Comparison of ENCODE assay signal across 8 cellular contexts in the genomic region with DNA sequence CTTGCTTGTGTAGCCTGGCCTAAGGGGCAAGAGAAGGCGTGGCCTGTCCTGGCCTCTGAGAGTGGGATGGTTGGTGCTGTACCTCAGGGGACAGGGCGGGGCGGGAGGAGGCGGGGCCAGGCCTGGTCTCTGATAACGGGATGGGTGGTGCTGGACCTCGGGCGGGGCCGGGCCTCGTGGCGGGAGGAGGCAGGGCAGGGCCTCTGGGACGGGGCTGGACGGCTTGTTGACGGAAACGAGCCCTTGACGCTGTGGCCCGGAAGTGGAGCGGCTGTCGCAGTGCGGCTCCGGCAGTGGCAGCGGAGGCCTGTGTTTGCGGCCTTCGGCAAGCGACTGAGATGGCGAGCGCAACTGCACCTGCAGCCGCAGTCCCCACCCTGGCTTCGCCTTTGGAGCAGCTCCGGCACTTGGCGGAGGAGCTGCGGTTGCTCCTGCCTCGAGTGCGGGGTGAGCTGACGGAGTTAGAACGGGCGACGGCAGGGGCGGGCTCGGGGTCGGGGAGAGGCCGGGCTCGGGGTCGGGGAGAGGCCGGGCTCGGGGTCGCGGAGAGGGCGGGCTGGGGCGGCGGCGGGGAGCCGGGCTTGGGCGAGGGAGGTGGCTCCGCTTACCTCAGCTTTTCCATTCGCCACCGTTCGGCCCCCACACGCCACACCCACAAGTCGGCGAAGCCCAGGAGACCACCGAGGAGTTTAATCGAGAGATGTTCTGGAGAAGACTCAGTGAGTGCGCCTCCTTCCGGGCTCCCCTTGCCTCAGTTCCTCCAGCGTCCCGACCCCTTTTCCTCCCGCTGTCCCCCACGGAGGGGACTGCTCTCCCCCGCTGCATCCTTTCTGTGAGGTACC. TPM values are rescaled to one million over a fixed set of nuclear protein-coding genes. Genes with fewer than 3 reads are reported as not detected.
DNase-seq lines count a peak whose midpoint lies in the region; ATAC-seq and TF ChIP-seq lines count a peak whose summit lies in the region.

A gene with protein sequence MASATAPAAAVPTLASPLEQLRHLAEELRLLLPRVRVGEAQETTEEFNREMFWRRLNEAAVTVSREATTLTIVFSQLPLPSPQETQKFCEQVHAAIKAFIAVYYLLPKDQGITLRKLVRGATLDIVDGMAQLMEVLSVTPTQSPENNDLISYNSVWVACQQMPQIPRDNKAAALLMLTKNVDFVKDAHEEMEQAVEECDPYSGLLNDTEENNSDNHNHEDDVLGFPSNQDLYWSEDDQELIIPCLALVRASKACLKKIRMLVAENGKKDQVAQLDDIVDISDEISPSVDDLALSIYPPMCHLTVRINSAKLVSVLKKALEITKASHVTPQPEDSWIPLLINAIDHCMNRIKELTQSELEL (plus strand): TSS at position 243 of the 842 bp plus-strand sequence. CDS start 96 bp downstream, at position 339.

- peak within 1 kb of the TSS; percentile 71 for H3K27ac ChIP-seq in CD8-positive, alpha-beta memory T cell (ENCODE audit: low read depth, low read length)
- H3K27ac ChIP-seq in ectodermal cell (ENCODE audit: insufficient read depth, low read depth, low read length, poor library complexity, severe bottlenecking) (peak within 1 kb of the TSS; percentile 19), lower lobe of right lung (peak within 1 kb of the TSS; percentile 94)

- ATAC-seq in GM19372 (IDR thresholded peaks at IDR 0.05; ENCODE audit: low read depth, unreplicated experiment), result peak; percentile 96
- ATAC-seq in HG03521 (IDR thresholded peaks at IDR 0.05; ENCODE audit: unreplicated experiment), result peak; percentile 95
- peak; percentile 94 for ATAC-seq in activated CD8-positive, alpha-beta T cell treated with anti-CD3 and anti-CD28 coated beads, Interleukin-2, amount 10 ng/mL, durations not matched to agents 7 days and 5 days
- ATAC-seq in lower lobe of right lung, result peak; percentile 99

- CTCF ChIA-PET in CD8-positive, alpha-beta memory T cell (lab: Charles Lee), result interaction anchor here (1.1 to 1.4 kb wide), 2 partner anchors 19 to 79 kb away, joined by 5 to 8 read pairs; partner anchors contain the start of gene UBR1
- CTCF ChIA-PET in activated CD8-positive, alpha-beta T cell treated with anti-CD3 and anti-CD28 coated beads, Interleukin-2, amount 10 ng/mL, durations not matched to agents 7 days and 5 days (lab: Charles Lee), result interaction anchor here (1.3 to 2.8 kb wide), 5 partner anchors 10 to 139 kb away, joined by 3 to 24 read pairs (median 4); no protein-coding TSS in a partner anchor

- peak; percentile 33 for TF ChIP-seq CTCF in lower lobe of right lung (IDR thresholded peaks at IDR 0.05)

- H3K4me3 ChIP-seq in CD8-positive, alpha-beta memory T cell (ENCODE audit: low read length), result peak within 1 kb of the TSS; percentile 81
- H3K4me3 ChIP-seq in ectodermal cell (ENCODE audit: insufficient read depth, low read depth, low read length) (peak within 1 kb of the TSS; percentile 47), lower lobe of right lung (peak within 1 kb of the TSS; percentile 90)

- H3K36me3 Mint-ChIP-seq in CD8-positive, alpha-beta memory T cell, result peaks cover 0 to 67% (median 15%) of the 10 kb centered on the region in 3 donors
- peaks cover 44% of the 10 kb centered on the region for H3K36me3 Mint-ChIP-seq in activated CD8-positive, alpha-beta T cell treated with anti-CD3 and anti-CD28 coated beads, Interleukin-2, amount 10 ng/mL, durations not matched to agents 7 days and 5 days (ENCODE audit: low read depth)

- peak within 1 kb of the TSS; percentile 95 to 98 (median 96) for H3K4me3 Mint-ChIP-seq in CD8-positive, alpha-beta memory T cell
- peak within 1 kb of the TSS; percentile 93 for H3K4me3 Mint-ChIP-seq in activated CD8-positive, alpha-beta T cell treated with anti-CD3 and anti-CD28 coated beads, Interleukin-2, amount 10 ng/mL, durations not matched to agents 7 days and 5 days

- H3K4me1 Mint-ChIP-seq in CD8-positive, alpha-beta memory T cell, result peaks cover 39 to 47% (median 44%) of the 10 kb centered on the region in 3 donors
- peaks cover 37% of the 10 kb centered on the region for H3K4me1 Mint-ChIP-seq in activated CD8-positive, alpha-beta T cell treated with anti-CD3 and anti-CD28 coated beads, Interleukin-2, amount 10 ng/mL, durations not matched to agents 7 days and 5 days (ENCODE audit: low read depth)

- peaks cover 0 to 2% of the 10 kb centered on the region in 2 donors for H3K27me3 Mint-ChIP-seq in CD8-positive, alpha-beta memory T cell
- H3K27me3 Mint-ChIP-seq in activated CD8-positive, alpha-beta T cell treated with anti-CD3 and anti-CD28 coated beads, Interleukin-2, amount 10 ng/mL, durations not matched to agents 7 days and 5 days (ENCODE audit: low read depth), result no peaks in the 10 kb centered on the region

- no peaks in the 10 kb centered on the region for H3K9me3 Mint-ChIP-seq in CD8-positive, alpha-beta memory T cell
- no peaks in the 10 kb centered on the region for H3K9me3 Mint-ChIP-seq in activated CD8-positive, alpha-beta T cell treated with anti-CD3 and anti-CD28 coated beads, Interleukin-2, amount 10 ng/mL, durations not matched to agents 7 days and 5 days (ENCODE audit: insufficient read depth)

- peaks cover 14% of the 10 kb centered on the region for H3K36me3 ChIP-seq in CD8-positive, alpha-beta memory T cell (ENCODE audit: insufficient read depth, low read length)
- H3K36me3 ChIP-seq in ectodermal cell (ENCODE audit: control insufficient read depth, insufficient read depth, low read length) (peaks cover 5% of the 10 kb centered on the region), lower lobe of right lung (peaks cover 54% of the 10 kb centered on the region)

- DNase-seq in CD8-positive, alpha-beta memory T cell, result peak; percentile 80 to 92 (median 87)
- DNase-seq in NK-92 (lab: John Stamatoyannopoulos, UW; ENCODE audit: unreplicated experiment) (peak; percentile 53), lower lobe of right lung (peak; percentile 99)
- peak; percentile 95 for DNase-seq in activated CD8-positive, alpha-beta T cell treated with anti-CD3 and anti-CD28 coated beads, Interleukin-2, amount 10 ng/mL, durations not matched to agents 7 days and 5 days
- DNase-seq in stimulated activated CD4-positive, alpha-beta T cell treated with anti-CD3 and anti-CD28 coated beads, TNF-alpha, amount 100 ng/mL, for 4 hours (ENCODE audit: low read depth in 3 of 3), result peak; percentile 65 to 76 (median 73)

- H3K27ac Mint-ChIP-seq in CD8-positive, alpha-beta memory T cell, result peak within 1 kb of the TSS; percentile 91 to 99 (median 98)
- H3K27ac Mint-ChIP-seq in activated CD8-positive, alpha-beta T cell treated with anti-CD3 and anti-CD28 coated beads, Interleukin-2, amount 10 ng/mL, durations not matched to agents 7 days and 5 days, result peak within 1 kb of the TSS; percentile 96

- intact Hi-C loops in lower lobe of right lung (cut with DNase I), result no loop called here

- POLR2A ChIA-PET in CD8-positive, alpha-beta memory T cell (lab: Charles Lee), result interaction anchor here (0.6 kb wide), 1 partner anchor 63 kb away, joined by 3 read pairs; no protein-coding TSS in a partner anchor
- POLR2A ChIA-PET in activated CD8-positive, alpha-beta T cell treated with anti-CD3 and anti-CD28 coated beads, Interleukin-2, amount 10 ng/mL, durations not matched to agents 7 days and 5 days (lab: Charles Lee), result interaction anchor here (1.1 kb wide), 1 partner anchor 10 kb away, joined by 5 read pairs; no protein-coding TSS in a partner anchor

- 0% methylated on average over 69 of the region's 69 CpGs for WGBS in ectodermal cell, 2 experiments

- no peaks in the 10 kb centered on the region for H3K9me3 ChIP-seq in CD8-positive, alpha-beta memory T cell (ENCODE audit: low read length)
- H3K9me3 ChIP-seq in ectodermal cell (ENCODE audit: control insufficient read depth, low read length) (no peaks in the 10 kb centered on the region), lower lobe of right lung (no peaks in the 10 kb centered on the region)

- H3K27me3 ChIP-seq in CD8-positive, alpha-beta memory T cell (ENCODE audit: insufficient read depth, low read length, poor library complexity, severe bottlenecking), result no peaks in the 10 kb centered on the region
- no peaks in the 10 kb centered on the region for H3K27me3 ChIP-seq in ectodermal cell (ENCODE audit: control insufficient read depth, insufficient read depth, low read length, poor library complexity, severe bottlenecking)
- no peaks in the 10 kb centered on the region for H3K27me3 ChIP-seq in lower lobe of right lung (ENCODE audit: low read depth)

- H3K4me1 ChIP-seq in CD8-positive, alpha-beta memory T cell (ENCODE audit: insufficient read depth, low read length), result peaks cover 28% of the 10 kb centered on the region
- H3K4me1 ChIP-seq in ectodermal cell (ENCODE audit: control insufficient read depth, insufficient read depth, low read length), result no peaks in the 10 kb centered on the region
- H3K4me1 ChIP-seq in lower lobe of right lung, result peaks cover 28% of the 10 kb centered on the region

RNA-seq across cellular contexts. Expression of the gene that starts here (rescaled TPM):
- total RNA-seq in CD8-positive, alpha-beta memory T cell, result 10 to 100 TPM; 61.8 to 63.2 TPM
- 204 TPM for polyA plus RNA-seq in CD8-positive, alpha-beta memory T cell
- total RNA-seq in activated CD8-positive, alpha-beta T cell treated with anti-CD3 and anti-CD28 coated beads, Interleukin-2, amount 10 ng/mL, durations not matched to agents 7 days and 5 days, result 10 to 100 TPM; 58.0 to 63.2 TPM
- polyA plus RNA-seq in ectodermal cell (2013, experiment 1 of 4), result 42.6 TPM
- 48.5 TPM for polyA plus RNA-seq in ectodermal cell (2013, experiment 2 of 4)
- polyA plus RNA-seq in ectodermal cell (2013, experiment 3 of 4), result 37.7 TPM
- polyA plus RNA-seq in ectodermal cell (2013, experiment 4 of 4), result 42.3 TPM
- 71.0 TPM for total RNA-seq in lower lobe of right lung

Comparison
In these comparisons a context has a peak if more than half of its experiments do, and no peak if none do; other contexts are left out.
1. Peak in every context shown above with its lines: DNase-seq, ATAC-seq, H3K4me3 ChIP-seq and H3K27ac ChIP-seq.
2. H3K27ac ChIP-seq: peak in every context shown above with its lines; median percentile 94 in lower lobe of right lung; 71 in CD8-positive, alpha-beta memory T cell; 19 in ectodermal cell.